Comparison of ENCODE assay signal across 7 cellular contexts in the genomic region with DNA sequence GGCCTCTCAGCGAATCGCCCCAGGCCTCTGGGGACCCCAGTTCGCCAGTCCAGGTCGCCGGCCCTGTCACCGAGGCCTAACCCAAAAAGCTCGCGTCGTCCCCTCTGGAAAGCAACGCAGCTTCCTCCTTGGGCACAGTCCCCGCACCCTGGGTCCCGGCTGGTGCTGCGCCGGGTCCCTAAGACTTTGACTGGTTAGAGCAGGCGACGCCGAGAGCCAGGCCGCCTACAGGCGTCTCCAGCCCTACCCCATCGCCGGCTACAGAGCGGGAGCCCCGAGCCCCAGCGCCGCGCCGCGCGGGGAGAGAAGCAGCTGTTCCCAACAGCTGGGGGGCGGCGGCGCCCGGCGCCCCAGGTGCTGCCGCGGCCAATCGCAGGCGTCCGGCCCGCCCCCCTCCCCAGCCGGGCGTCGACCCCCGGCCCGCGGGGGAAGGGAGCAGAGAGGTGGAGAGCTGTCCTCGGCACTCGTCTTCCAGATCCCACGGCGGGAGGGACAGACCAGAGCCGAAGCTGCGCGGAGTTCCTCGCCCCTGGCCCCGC. TPM values are rescaled to one million over a fixed set of nuclear protein-coding genes. Genes with fewer than 3 reads are reported as not detected.
A peak's percentile ranks its signal among the peaks of the same experiment; 100 is the strongest.
DNase-seq lines count a peak whose midpoint lies in the region; ATAC-seq and TF ChIP-seq lines count a peak whose summit lies in the region.

No MANE protein-coding gene starts in this region.

- BruUV-seq in IMR-90 (replicated peaks; lab: Mats Ljungman, UMichigan) (no TSS peak), OCI-LY7 (replicated peaks; lab: Mats Ljungman, UMichigan) (no TSS peak)

- H3K4ac ChIP-seq in IMR-90 (ENCODE audit: low read depth, low read length) = peak overlapping the region; percentile 58

- H3K27ac Mint-ChIP-seq in central memory CD8-positive, alpha-beta T cell (ENCODE audit: low read depth) = no peak overlapping the region
- H3K27ac Mint-ChIP-seq in stimulated activated memory B cell treated with anti-CD40 and anti-IgM and Interleukin-4, amounts not matched to agents 10 μg/mL and 1 μg/mL and 100 μg/mL, for 72 hours = no peak overlapping the region

- peaks cover 3% of the 10 kb centered on the region for H3K36me3 Mint-ChIP-seq in central memory CD8-positive, alpha-beta T cell (ENCODE audit: insufficient read depth)
- H3K36me3 Mint-ChIP-seq in stimulated activated memory B cell treated with anti-CD40 and anti-IgM and Interleukin-4, amounts not matched to agents 10 μg/mL and 1 μg/mL and 100 μg/mL, for 72 hours = no peaks in the 10 kb centered on the region

- H3K23ac ChIP-seq in IMR-90 (ENCODE audit: low read depth, low read length) = peak overlapping the region; percentile 49; the same call in 1 of the 2 replicates

- CTCF ChIA-PET in IMR-90 (lab: Yijun Ruan, JAX) = interaction anchor here (0.7 kb wide), 1 partner anchor 112 kb away, joined by 3 read pairs; no protein-coding TSS in a partner anchor
- CTCF ChIA-PET in OCI-LY7 (lab: Charles Lee; ENCODE audit: unreplicated experiment) = no interaction called here

- TF ChIP-seq RAD21 in IMR-90 (IDR thresholded peaks at IDR 0.05; ENCODE audit: low read length) = no peak

- H2AFZ ChIP-seq in IMR-90 (replicated peaks; ENCODE audit: low read length, poor library complexity) = peak overlapping the region; percentile 91
- no peak overlapping the region for H2AFZ ChIP-seq in OCI-LY7 (ENCODE audit: low read length)

- no peak overlapping the region; the same call in 1 of the 2 replicates for H3K56ac ChIP-seq in IMR-90 (ENCODE audit: extremely low read depth, insufficient read depth, low read length)

- in situ Hi-C loops in IMR-90 (cut with MboI; ENCODE audit: low sequenced_read_pairs) = loop anchor here (10.0 kb wide), 1 partner anchor 304 kb away; no protein-coding TSS in a partner anchor

- H2BK20ac ChIP-seq in IMR-90 (ENCODE audit: low read depth, low read length) = peak overlapping the region; percentile 17

- no peak overlapping the region for H4K5ac ChIP-seq in IMR-90 (ENCODE audit: low read depth, low read length)

- H3K36me3 ChIP-seq in IMR-90 (ENCODE audit: control insufficient read depth, insufficient read depth, low read length) (no peaks in the 10 kb centered on the region), OCI-LY7 (ENCODE audit: insufficient read depth, low read length) (no peaks in the 10 kb centered on the region)

- H4K20me1 ChIP-seq in IMR-90 (ENCODE audit: insufficient read depth, low read length) (no peaks in the 10 kb centered on the region), OCI-LY7 (ENCODE audit: insufficient read depth, low read length) (no peaks in the 10 kb centered on the region)

- TF ChIP-seq CTCF in IMR-90 (conservative IDR thresholded peaks at IDR 0.05; ENCODE audit: low read depth, low read length) (no peak), OCI-LY7 (conservative IDR thresholded peaks at IDR 0.05; ENCODE audit: low read length) (no peak)

- TF ChIP-seq POLR2A in IMR-90 (IDR thresholded peaks at IDR 0.05; ENCODE audit: low read depth, low read length) = no peak

- H3K27me3 Mint-ChIP-seq in central memory CD8-positive, alpha-beta T cell = peaks cover 78% of the 10 kb centered on the region
- H3K27me3 Mint-ChIP-seq in stimulated activated memory B cell treated with anti-CD40 and anti-IgM and Interleukin-4, amounts not matched to agents 10 μg/mL and 1 μg/mL and 100 μg/mL, for 72 hours = peaks cover 53% of the 10 kb centered on the region

- peak overlapping the region; percentile 63 for H3K4me3 Mint-ChIP-seq in central memory CD8-positive, alpha-beta T cell
- H3K4me3 Mint-ChIP-seq in stimulated activated memory B cell treated with anti-CD40 and anti-IgM and Interleukin-4, amounts not matched to agents 10 μg/mL and 1 μg/mL and 100 μg/mL, for 72 hours = no peak overlapping the region

- peaks cover 5 to 26% of the 10 kb centered on the region in 2 experiments; a peak in 3 of 4 replicates for H3K79me1 ChIP-seq in IMR-90 (ENCODE audit: low read depth in 1 of 2, low read length in 2 of 2)

- POLR2A ChIA-PET in IMR-90 (lab: Charles Lee; ENCODE audit: unreplicated experiment) = no interaction called here
- POLR2A ChIA-PET in OCI-LY7 (lab: Charles Lee) = no interaction called here

- peak overlapping the region; percentile 40; the same call in 1 of the 2 replicates for H3K27ac ChIP-seq in IMR-90 (ENCODE audit: insufficient read depth, low read length)
- no peak overlapping the region for H3K27ac ChIP-seq in OCI-LY7 (ENCODE audit: low read depth, low read length, poor library complexity, severe bottlenecking)

- H4K8ac ChIP-seq in IMR-90 (ENCODE audit: low read depth in 2 of 2, low read length in 2 of 2) = peak overlapping the region; percentile 29 to 66; a peak in 1 of 4 replicates

- peak overlapping the region; percentile 73 for H3K4me2 ChIP-seq in IMR-90 (ENCODE audit: low read depth, low read length)
- H3K4me2 ChIP-seq in OCI-LY7 (ENCODE audit: low read length) = no peak overlapping the region

- peak overlapping the region; percentile 65 for H3K9ac ChIP-seq in IMR-90 (ENCODE audit: low read depth, low read length)

- peak overlapping the region; percentile 25 for H2BK5ac ChIP-seq in IMR-90 (ENCODE audit: low read depth, low read length, poor library complexity, severe bottlenecking)

- peak overlapping the region; percentile 28 for H4K91ac ChIP-seq in IMR-90 (ENCODE audit: insufficient read depth, low read depth, low read length)

- no peaks in the 10 kb centered on the region for H3K79me2 ChIP-seq in OCI-LY7 (ENCODE audit: insufficient read depth, low read depth, low read length)

- H3K14ac ChIP-seq in IMR-90 (replicated peaks; ENCODE audit: low read depth, low read length) = no peak overlapping the region

- intact Hi-C loops in IMR-90 (cut with micrococcal nuclease) = loop anchor here (1.0 kb wide), 2 partner anchors 114 to 304 kb away; no protein-coding TSS in a partner anchor
- intact Hi-C loops in OCI-LY7 (cut with micrococcal nuclease; ENCODE audit: unreplicated experiment) = no loop called here

- H3K9me3 ChIP-seq in IMR-90 (ENCODE audit: control insufficient read depth, insufficient read depth, low read length) = no peaks in the 10 kb centered on the region
- no peaks in the 10 kb centered on the region for H3K9me3 ChIP-seq in OCI-LY7 (ENCODE audit: low read length)

- WGBS in IMR-90 (ENCODE audit: extremely low coverage in 2 of 2, insufficient read length in 1 of 2), 2 experiments = 20% methylated on average over 16 of the region's 55 CpGs; no CpG with 5 or more reads in 1 of the 2 experiments

- no peak overlapping the region for H2BK15ac ChIP-seq in IMR-90 (ENCODE audit: low read depth, low read length)

- ATAC-seq in IMR-90 (ENCODE audit: low read depth) = peak; percentile 52
- ATAC-seq in central memory CD8-positive, alpha-beta T cell (replicated peaks; ENCODE audit: extremely low read depth, poor library complexity, severe bottlenecking) = no peak
- ATAC-seq in stimulated activated memory B cell treated with anti-CD40 and anti-IgM and Interleukin-4, amounts not matched to agents 10 μg/mL and 1 μg/mL and 100 μg/mL, for 72 hours = peak; percentile 39
- no peak for ATAC-seq in GM18502 (IDR thresholded peaks at IDR 0.05; ENCODE audit: poor library complexity, unreplicated experiment)

- H3K27me3 ChIP-seq in IMR-90 (ENCODE audit: control insufficient read depth, insufficient read depth, low read length) = no peaks in the 10 kb centered on the region

- H3K4me1 ChIP-seq in IMR-90 (ENCODE audit: control insufficient read depth, insufficient read depth, low read length) = peaks cover 16% of the 10 kb centered on the region
- no peaks in the 10 kb centered on the region for H3K4me1 ChIP-seq in OCI-LY7 (ENCODE audit: insufficient read depth, low read length, poor library complexity, severe bottlenecking)

- no peaks in the 10 kb centered on the region for H3K9me3 Mint-ChIP-seq in central memory CD8-positive, alpha-beta T cell
- H3K9me3 Mint-ChIP-seq in stimulated activated memory B cell treated with anti-CD40 and anti-IgM and Interleukin-4, amounts not matched to agents 10 μg/mL and 1 μg/mL and 100 μg/mL, for 72 hours = no peaks in the 10 kb centered on the region

- H3K9me2 ChIP-seq in OCI-LY7 (ENCODE audit: insufficient read depth, low read length) = no peaks in the 10 kb centered on the region

- DNase-seq in IMR-90 = no peak
- no peak for DNase-seq in central memory CD8-positive, alpha-beta T cell (ENCODE audit: low spot score in 2 of 2)
- peak; percentile 17 for DNase-seq in kidney tubule cell (ENCODE audit: low spot score)
- DNase-seq in OCI-LY7 (ENCODE audit: low spot score) = no peak
- no peak for DNase-seq in inferior parietal cortex (ENCODE audit: extremely low spot score)

- 0 out of 2 replicates have a peak overlapping the region, but pooled peaks have one; percentile 6 for H2AK5ac ChIP-seq in IMR-90 (ENCODE audit: low read depth, low read length)

- peak overlapping the region; percentile 17 for H2AK9ac ChIP-seq in IMR-90 (replicated peaks; ENCODE audit: low read depth, low read length, poor library complexity)

- H3K18ac ChIP-seq in IMR-90 (ENCODE audit: low read depth, low read length) = no peak overlapping the region

- H3K4me1 Mint-ChIP-seq in central memory CD8-positive, alpha-beta T cell = peaks cover 9% of the 10 kb centered on the region
- peaks cover 9% of the 10 kb centered on the region for H3K4me1 Mint-ChIP-seq in stimulated activated memory B cell treated with anti-CD40 and anti-IgM and Interleukin-4, amounts not matched to agents 10 μg/mL and 1 μg/mL and 100 μg/mL, for 72 hours

- H3K9me1 ChIP-seq in IMR-90 (ENCODE audit: insufficient read depth, low read length) = peaks cover 8% of the 10 kb centered on the region; the same call in 1 of the 2 replicates

- peak overlapping the region; percentile 73 for H2BK120ac ChIP-seq in IMR-90 (ENCODE audit: low read depth, low read length)

- dilution Hi-C loops in IMR-90 (cut with HindIII; ENCODE audit: low sequenced_read_pairs, unreplicated experiment) = no loop called here

- H3K4me3 ChIP-seq in IMR-90 (ENCODE audit: insufficient read depth, low read depth, low read length) (peak overlapping the region; percentile 98), OCI-LY7 (ENCODE audit: low read depth, low read length, poor library complexity, severe bottlenecking) (no peak overlapping the region)

TF ChIP-seq in IMR-90, 13 proteins besides CTCF, POLR2A, EP300 and RAD21 (continues in another document):
- TF ChIP-seq MAZ (IDR thresholded peaks at IDR 0.05; ENCODE audit: borderline replicate concordance, low read depth, low read length) (no peak), RCOR1 (IDR thresholded peaks at IDR 0.05; ENCODE audit: insufficient replicate concordance, low read length) (no peak)

RNA-seq across cellular contexts. Expression of gene RBM24, which starts 0.5 kb away (rescaled TPM):
- total RNA-seq in IMR-90 (2012; rRNA removed) (4.1 and 6.7 TPM in 2 replicates), OCI-LY7 (2022) (not detected in 2 replicates)
- polyA plus RNA-seq in IMR-90 (2012; rRNA removed) = 6.6 and 8.1 TPM in 2 replicates
- 3.4 and 9.8 TPM in 2 replicates for polyA plus RNA-seq in IMR-90 (2012; cell fraction: cytosol; rRNA removed)
- 10.1 and 17.8 TPM in 2 replicates for polyA plus RNA-seq in IMR-90 (2012; cell fraction: nucleus; rRNA removed; ENCODE audit: low replicate concordance)
- not detected in 2 replicates for total RNA-seq in OCI-LY7 (2014; rRNA removed; shearing (Covaris generic))

Comparison
In these comparisons a context has a peak if more than half of its experiments do, and no peak if none do; other contexts are left out.
1. ATAC-seq: peak in IMR-90 (single experiment) and stimulated activated memory B cell treated with anti-CD40 and anti-IgM and Interleukin-4, amounts not matched to agents 10 μg/mL and 1 μg/mL and 100 μg/mL, for 72 hours (single experiment); none in central memory CD8-positive, alpha-beta T cell (single experiment) and GM18502 (single experiment).